Comparison of ENCODE assay signal across 1 cellular context in the genomic region with DNA sequence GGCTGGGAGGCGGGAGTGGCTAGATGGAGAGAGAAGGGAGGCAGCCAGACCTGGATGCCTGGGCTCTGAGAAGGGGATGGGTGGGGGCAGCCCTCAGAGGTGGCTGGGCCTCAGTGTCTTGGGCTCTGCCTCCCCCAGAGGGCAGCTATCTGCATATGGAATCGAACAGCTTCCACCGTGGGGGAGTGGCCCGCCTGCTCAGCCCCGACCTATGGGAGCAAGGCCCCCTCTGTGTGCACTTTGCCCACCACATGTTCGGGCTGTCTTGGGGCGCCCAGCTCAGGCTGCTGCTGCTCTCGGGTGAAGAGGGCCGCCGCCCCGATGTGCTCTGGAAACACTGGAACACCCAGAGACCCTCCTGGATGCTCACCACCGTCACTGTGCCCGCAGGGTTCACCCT.
TF ChIP-seq lines count a peak whose summit lies in the region.

No MANE protein-coding gene starts in this region.

TF ChIP-seq in GM23338, 12 proteins besides CTCF, POLR2A, EP300 and RAD21 (continued from another document):
- TF ChIP-seq, protein P1, sequence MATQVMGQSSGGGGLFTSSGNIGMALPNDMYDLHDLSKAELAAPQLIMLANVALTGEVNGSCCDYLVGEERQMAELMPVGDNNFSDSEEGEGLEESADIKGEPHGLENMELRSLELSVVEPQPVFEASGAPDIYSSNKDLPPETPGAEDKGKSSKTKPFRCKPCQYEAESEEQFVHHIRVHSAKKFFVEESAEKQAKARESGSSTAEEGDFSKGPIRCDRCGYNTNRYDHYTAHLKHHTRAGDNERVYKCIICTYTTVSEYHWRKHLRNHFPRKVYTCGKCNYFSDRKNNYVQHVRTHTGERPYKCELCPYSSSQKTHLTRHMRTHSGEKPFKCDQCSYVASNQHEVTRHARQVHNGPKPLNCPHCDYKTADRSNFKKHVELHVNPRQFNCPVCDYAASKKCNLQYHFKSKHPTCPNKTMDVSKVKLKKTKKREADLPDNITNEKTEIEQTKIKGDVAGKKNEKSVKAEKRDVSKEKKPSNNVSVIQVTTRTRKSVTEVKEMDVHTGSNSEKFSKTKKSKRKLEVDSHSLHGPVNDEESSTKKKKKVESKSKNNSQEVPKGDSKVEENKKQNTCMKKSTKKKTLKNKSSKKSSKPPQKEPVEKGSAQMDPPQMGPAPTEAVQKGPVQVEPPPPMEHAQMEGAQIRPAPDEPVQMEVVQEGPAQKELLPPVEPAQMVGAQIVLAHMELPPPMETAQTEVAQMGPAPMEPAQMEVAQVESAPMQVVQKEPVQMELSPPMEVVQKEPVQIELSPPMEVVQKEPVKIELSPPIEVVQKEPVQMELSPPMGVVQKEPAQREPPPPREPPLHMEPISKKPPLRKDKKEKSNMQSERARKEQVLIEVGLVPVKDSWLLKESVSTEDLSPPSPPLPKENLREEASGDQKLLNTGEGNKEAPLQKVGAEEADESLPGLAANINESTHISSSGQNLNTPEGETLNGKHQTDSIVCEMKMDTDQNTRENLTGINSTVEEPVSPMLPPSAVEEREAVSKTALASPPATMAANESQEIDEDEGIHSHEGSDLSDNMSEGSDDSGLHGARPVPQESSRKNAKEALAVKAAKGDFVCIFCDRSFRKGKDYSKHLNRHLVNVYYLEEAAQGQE (IDR thresholded peaks at IDR 0.05; ENCODE audit: unreplicated experiment): no peak
- TF ChIP-seq STAT1 (IDR thresholded peaks at IDR 0.05; ENCODE audit: unreplicated experiment): no peak
- no peak for TF ChIP-seq EZH2 (IDR thresholded peaks at IDR 0.05; ENCODE audit: low read depth, unreplicated experiment)
- no peak for TF ChIP-seq EZH2phosphoT487 (IDR thresholded peaks at IDR 0.05; ENCODE audit: unreplicated experiment)
- TF ChIP-seq ZNF114 (CRISPR knock-in tag; IDR thresholded peaks at IDR 0.05): no peak
- TF ChIP-seq, protein P2, sequence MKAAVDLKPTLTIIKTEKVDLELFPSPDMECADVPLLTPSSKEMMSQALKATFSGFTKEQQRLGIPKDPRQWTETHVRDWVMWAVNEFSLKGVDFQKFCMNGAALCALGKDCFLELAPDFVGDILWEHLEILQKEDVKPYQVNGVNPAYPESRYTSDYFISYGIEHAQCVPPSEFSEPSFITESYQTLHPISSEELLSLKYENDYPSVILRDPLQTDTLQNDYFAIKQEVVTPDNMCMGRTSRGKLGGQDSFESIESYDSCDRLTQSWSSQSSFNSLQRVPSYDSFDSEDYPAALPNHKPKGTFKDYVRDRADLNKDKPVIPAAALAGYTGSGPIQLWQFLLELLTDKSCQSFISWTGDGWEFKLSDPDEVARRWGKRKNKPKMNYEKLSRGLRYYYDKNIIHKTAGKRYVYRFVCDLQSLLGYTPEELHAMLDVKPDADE (IDR thresholded peaks at IDR 0.05): no peak
- TF ChIP-seq CREB1 (CRISPR knock-in tag; IDR thresholded peaks at IDR 0.05; ENCODE audit: low read depth): no peak
- no peak for TF ChIP-seq ZNF331 (CRISPR knock-in tag; IDR thresholded peaks at IDR 0.05; ENCODE audit: low read depth)
- no peak for TF ChIP-seq POLR2AphosphoS5 (IDR thresholded peaks at IDR 0.05; ENCODE audit: low read depth)
- TF ChIP-seq JUNB (IDR thresholded peaks at IDR 0.05; ENCODE audit: unreplicated experiment): no peak
TF ChIP-seq in GM23338: peak in this region for 0.
